Comparison of ENCODE assay signal across 8 cellular contexts in the genomic region with DNA sequence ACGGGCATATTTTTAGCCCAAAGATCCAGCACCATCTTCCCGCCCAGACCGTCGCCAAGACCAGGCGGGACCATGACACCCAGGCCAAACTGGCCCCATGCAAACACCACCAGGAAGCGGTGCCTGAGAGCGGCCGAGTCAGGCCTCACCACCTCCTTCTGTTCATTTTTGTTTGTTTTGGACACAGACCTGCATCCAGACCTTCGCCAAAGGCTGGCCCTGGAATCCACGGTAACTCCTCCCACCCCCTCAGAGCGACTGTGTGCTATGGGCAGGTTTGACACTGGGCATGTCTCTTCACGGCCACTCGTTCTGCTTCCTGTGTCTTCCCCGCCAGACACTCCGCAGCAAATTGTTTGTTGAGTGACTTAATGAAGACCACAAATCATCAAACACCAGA. TPM values are rescaled to one million over a fixed set of nuclear protein-coding genes. Genes with fewer than 3 reads are reported as not detected.
DNase-seq lines count a peak whose midpoint lies in the region; ATAC-seq and TF ChIP-seq lines count a peak whose summit lies in the region.

No MANE protein-coding gene starts in this region.

- WGBS in heart left ventricle, 4 donors = 43 to 47% (median 44%) methylated on average over 15 of the region's 15 CpGs

- H3K4me3 Mint-ChIP-seq in T-helper 17 cell = no peak overlapping the region

- peaks cover 15 to 97% (median 72%) of the 10 kb centered on the region in 12 donors for H3K4me1 ChIP-seq in heart left ventricle

- H3K36me3 ChIP-seq in heart left ventricle = peaks cover 0 to 8% (median 0%) of the 10 kb centered on the region in 9 donors

- intact Hi-C loops in heart left ventricle (cut with DNase I) = loop anchor here in 5 of 10 donors (5.0 kb wide), 2 partner anchors 37 to 42 kb away; no protein-coding TSS in a partner anchor

- H3K27ac ChIP-seq in heart left ventricle = peak overlapping the region; percentile 33 to 100 (median 94)

- DNase-seq in ELF-1 (ENCODE audit: low read depth, low spot score) (peak; percentile 78), T-helper 17 cell (no peak), heart left ventricle (peak in 2 of 5 donors; percentile 57 to 67), renal cortical epithelial cell (ENCODE audit: low read depth) (peak; percentile 52), mesenteric fat pad (ENCODE audit: low spot score) (no peak), KBM-7 (no peak)

- TF ChIP-seq CTCF in heart left ventricle (IDR thresholded peaks at IDR 0.05) = no peak

- H3K27me3 ChIP-seq in heart left ventricle = no peaks in the 10 kb centered on the region

- no peaks in the 10 kb centered on the region for H3K9me3 ChIP-seq in T-helper 17 cell (ENCODE audit: control insufficient read depth, low read length, poor library complexity, severe bottlenecking)
- no peaks in the 10 kb centered on the region for H3K9me3 ChIP-seq in heart left ventricle

- peak overlapping the region; percentile 43 for H3K27ac Mint-ChIP-seq in T-helper 17 cell

- no peak overlapping the region for H3K4me3 ChIP-seq in heart left ventricle

- TF ChIP-seq POLR2A in heart left ventricle (IDR thresholded peaks at IDR 0.05) = no peak

- in situ Hi-C loops in KBM-7 (cut with MboI; ENCODE audit: low pct_unique_long_range_greater_than_20kb, low sequenced_read_pairs) = no loop called here

- peaks cover 14% of the 10 kb centered on the region for H3K4me1 Mint-ChIP-seq in T-helper 17 cell

- ATAC-seq in T-helper 17 cell (no peak), heart left ventricle (peak in 1 of 4 donors; percentile 1), HG03139 (IDR thresholded peaks at IDR 0.05; ENCODE audit: unreplicated experiment) (no peak), HG02973 (IDR thresholded peaks at IDR 0.05; ENCODE audit: unreplicated experiment) (no peak)

- H3K36me3 Mint-ChIP-seq in T-helper 17 cell (ENCODE audit: low read depth) = no peaks in the 10 kb centered on the region

- no peaks in the 10 kb centered on the region for H3K27me3 Mint-ChIP-seq in T-helper 17 cell

RNA-seq across cellular contexts. Expression of a gene that starts 47.2 kb away (rescaled TPM):
- 100 to 1,000 TPM; 107 to 119 TPM for total RNA-seq in T-helper 17 cell
- total RNA-seq in heart left ventricle = 100 to 1,000 TPM in 8 of 9 donors, 10 to 100 TPM in 1; 66.9 to 184 (median 132) TPM
- 10 to 100 TPM; 62.1 to 67.0 TPM for polyA plus RNA-seq in heart left ventricle
- total RNA-seq in renal cortical epithelial cell = 29.3 and 174 TPM in 2 replicates
- 248 TPM for total RNA-seq in mesenteric fat pad

Comparison
In these comparisons a context has a peak if more than half of its experiments do, and no peak if none do; other contexts are left out.
1. DNase-seq: peak in ELF-1 (single experiment) and renal cortical epithelial cell (single experiment); none in T-helper 17 cell (0 of 3), mesenteric fat pad (single experiment) and KBM-7 (single experiment).